ENCODE assay signal across 1 cellular context in the genomic region with DNA sequence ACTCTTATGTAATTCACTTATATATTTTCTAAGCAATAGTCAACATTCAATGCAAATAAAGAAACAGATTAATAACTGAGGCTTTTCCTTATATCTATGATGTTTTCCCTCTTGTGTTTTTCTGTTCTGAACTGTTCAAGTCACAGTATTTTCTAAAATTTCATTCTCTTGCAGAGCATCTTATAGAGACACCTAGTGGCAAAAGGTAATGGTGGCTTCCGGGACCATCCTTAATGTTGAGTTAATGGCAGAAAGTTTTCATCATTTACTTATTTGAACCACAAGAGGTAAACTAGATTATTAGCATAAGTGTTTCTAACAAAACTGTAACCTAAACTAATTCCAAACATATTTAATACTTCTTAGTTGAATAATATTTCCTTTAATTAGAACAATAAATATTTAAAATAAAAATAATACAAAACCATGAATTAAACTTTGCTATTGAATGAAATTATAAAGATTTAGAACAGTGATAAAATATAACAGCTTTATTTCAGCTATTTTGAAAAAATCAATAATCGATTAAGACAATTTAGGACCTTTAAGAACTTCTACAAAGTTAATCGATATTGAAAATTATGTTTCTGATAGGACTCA.
TF ChIP-seq lines count a peak whose summit lies in the region.

No MANE protein-coding gene starts in this region.

TF ChIP-seq in HCT116, 20 proteins besides CTCF, POLR2A, EP300 and RAD21 (continued from another document):
- no peak for TF ChIP-seq POLR2AphosphoS5 (IDR thresholded peaks at IDR 0.05; ENCODE audit: low read depth, low read length)
- no peak for TF ChIP-seq CEBPB (IDR thresholded peaks at IDR 0.05; ENCODE audit: low read depth)
- TF ChIP-seq EZH2phosphoT487 (IDR thresholded peaks at IDR 0.05; ENCODE audit: borderline replicate concordance): no peak
- no peak for TF ChIP-seq ZNF274 (IDR thresholded peaks at IDR 0.05; ENCODE audit: low read depth, low read length)
- TF ChIP-seq CBX3 (IDR thresholded peaks at IDR 0.05; ENCODE audit: low read depth): no peak
- TF ChIP-seq, protein P1, sequence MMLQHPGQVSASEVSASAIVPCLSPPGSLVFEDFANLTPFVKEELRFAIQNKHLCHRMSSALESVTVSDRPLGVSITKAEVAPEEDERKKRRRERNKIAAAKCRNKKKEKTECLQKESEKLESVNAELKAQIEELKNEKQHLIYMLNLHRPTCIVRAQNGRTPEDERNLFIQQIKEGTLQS (IDR thresholded peaks at IDR 0.05): no peak
- no peak for TF ChIP-seq ELF1 (IDR thresholded peaks at IDR 0.05; ENCODE audit: borderline replicate concordance, low read depth)
- no peak for TF ChIP-seq JUND (IDR thresholded peaks at IDR 0.05)
- TF ChIP-seq, protein P2, sequence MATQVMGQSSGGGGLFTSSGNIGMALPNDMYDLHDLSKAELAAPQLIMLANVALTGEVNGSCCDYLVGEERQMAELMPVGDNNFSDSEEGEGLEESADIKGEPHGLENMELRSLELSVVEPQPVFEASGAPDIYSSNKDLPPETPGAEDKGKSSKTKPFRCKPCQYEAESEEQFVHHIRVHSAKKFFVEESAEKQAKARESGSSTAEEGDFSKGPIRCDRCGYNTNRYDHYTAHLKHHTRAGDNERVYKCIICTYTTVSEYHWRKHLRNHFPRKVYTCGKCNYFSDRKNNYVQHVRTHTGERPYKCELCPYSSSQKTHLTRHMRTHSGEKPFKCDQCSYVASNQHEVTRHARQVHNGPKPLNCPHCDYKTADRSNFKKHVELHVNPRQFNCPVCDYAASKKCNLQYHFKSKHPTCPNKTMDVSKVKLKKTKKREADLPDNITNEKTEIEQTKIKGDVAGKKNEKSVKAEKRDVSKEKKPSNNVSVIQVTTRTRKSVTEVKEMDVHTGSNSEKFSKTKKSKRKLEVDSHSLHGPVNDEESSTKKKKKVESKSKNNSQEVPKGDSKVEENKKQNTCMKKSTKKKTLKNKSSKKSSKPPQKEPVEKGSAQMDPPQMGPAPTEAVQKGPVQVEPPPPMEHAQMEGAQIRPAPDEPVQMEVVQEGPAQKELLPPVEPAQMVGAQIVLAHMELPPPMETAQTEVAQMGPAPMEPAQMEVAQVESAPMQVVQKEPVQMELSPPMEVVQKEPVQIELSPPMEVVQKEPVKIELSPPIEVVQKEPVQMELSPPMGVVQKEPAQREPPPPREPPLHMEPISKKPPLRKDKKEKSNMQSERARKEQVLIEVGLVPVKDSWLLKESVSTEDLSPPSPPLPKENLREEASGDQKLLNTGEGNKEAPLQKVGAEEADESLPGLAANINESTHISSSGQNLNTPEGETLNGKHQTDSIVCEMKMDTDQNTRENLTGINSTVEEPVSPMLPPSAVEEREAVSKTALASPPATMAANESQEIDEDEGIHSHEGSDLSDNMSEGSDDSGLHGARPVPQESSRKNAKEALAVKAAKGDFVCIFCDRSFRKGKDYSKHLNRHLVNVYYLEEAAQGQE (IDR thresholded peaks at IDR 0.05; ENCODE audit: low read depth): no peak
- TF ChIP-seq SIN3A (IDR thresholded peaks at IDR 0.05; ENCODE audit: low read depth): no peak
TF ChIP-seq in HCT116: peak in this region for 0.
